Comparison of ENCODE assay signal across 9 cellular contexts in the genomic region with DNA sequence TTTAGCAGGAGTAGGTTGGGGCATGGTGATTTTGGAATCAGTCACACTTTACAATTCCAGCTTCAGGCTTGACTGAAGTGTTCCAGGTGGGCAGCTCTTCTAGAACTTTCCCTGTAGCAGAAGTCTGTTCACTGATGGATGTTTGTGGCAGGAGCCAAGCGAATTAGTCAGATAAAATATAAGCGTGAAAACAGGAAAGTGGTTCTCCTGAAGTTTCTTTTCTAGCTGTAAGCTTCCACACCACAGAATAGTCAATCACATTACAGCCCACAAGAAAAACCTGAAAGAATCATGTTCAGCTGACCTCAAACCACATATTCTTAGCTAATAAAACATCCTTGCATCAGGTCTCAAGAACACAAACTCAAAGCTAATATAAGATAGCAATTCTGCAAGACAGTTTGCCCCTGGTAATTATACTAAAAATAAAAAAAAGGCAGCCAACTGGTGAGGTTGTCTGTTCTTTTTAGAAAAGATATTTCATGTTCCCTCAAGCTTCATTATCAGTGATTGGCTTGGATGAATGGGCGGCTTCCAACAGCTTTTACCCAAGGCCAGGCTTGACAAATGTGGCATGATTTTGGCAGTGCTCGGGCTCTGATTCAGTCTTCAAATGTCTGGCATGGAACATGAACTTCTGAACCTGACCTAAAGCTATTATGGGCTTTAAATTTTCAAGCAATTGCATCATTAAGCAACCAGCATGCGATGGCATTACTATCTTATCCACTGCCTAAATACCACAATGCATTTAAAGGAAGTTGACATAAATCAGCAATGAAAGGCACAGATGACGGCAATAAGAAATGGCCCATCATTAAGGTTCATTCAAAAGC.
DNase-seq lines count a peak whose midpoint lies in the region; ATAC-seq and TF ChIP-seq lines count a peak whose summit lies in the region.
"Had no signal": no experiment of that assay in that cellular context is flagged by ENCODE, and none has a peak within 500 bp of the region (broad histone marks: within the 10 kb centered on the region; RNA-seq: fewer than 3 reads in every experiment).

No MANE protein-coding gene starts in this region.

- no peaks in the 10 kb centered on the region for H3K9me2 ChIP-seq in PC-9 (ENCODE audit: insufficient read depth)

- H3K27me3 Mint-ChIP-seq in CD8-positive, alpha-beta memory T cell: peaks cover 0 to 1% of the 10 kb centered on the region in 2 donors

- H3K9me3 ChIP-seq in mammary epithelial cell (replicated peaks; ENCODE audit: insufficient read depth, low read length): no peaks in the 10 kb centered on the region
- H3K9me3 ChIP-seq in PC-9 (ENCODE audit: insufficient read depth, low read depth): no peaks in the 10 kb centered on the region
- H3K9me3 ChIP-seq in CD8-positive, alpha-beta memory T cell (ENCODE audit: low read length): no peaks in the 10 kb centered on the region

- intact Hi-C loops in mammary epithelial cell (cut with micrococcal nuclease) (no loop called here), PC-9 (cut with micrococcal nuclease; ENCODE audit: unreplicated experiment) (no loop called here)

- H3K27ac Mint-ChIP-seq in CD8-positive, alpha-beta memory T cell: no peak overlapping the region
- H3K27ac Mint-ChIP-seq: neural progenitor cell had no signal

- H2AFZ ChIP-seq in mammary epithelial cell (ENCODE audit: low read depth, low read length) (no peak overlapping the region), PC-9 (no peak overlapping the region)
- H2AFZ ChIP-seq: neural progenitor cell had no signal

- H3K9ac ChIP-seq in mammary epithelial cell (ENCODE audit: insufficient read depth, low read length): no peak overlapping the region
- H3K9ac ChIP-seq: neural progenitor cell had no signal

- H3K27me3 ChIP-seq in mammary epithelial cell (ENCODE audit: insufficient read depth, low read length) (no peaks in the 10 kb centered on the region), PC-9 (ENCODE audit: insufficient read depth, low read depth) (no peaks in the 10 kb centered on the region)
- H3K27me3 ChIP-seq in CD8-positive, alpha-beta memory T cell (ENCODE audit: insufficient read depth, low read length, poor library complexity, severe bottlenecking): no peaks in the 10 kb centered on the region
- H3K27me3 ChIP-seq: neural progenitor cell had no signal

- BruUV-seq in mammary epithelial cell (replicated peaks; lab: Mats Ljungman, UMichigan) (no TSS peak), PC-9 (replicated peaks; lab: Mats Ljungman, UMichigan) (no TSS peak)

- H3K36me3 ChIP-seq in mammary epithelial cell (ENCODE audit: insufficient read depth, low read length) (no peaks in the 10 kb centered on the region), PC-9 (ENCODE audit: low read depth) (no peaks in the 10 kb centered on the region)
- no peaks in the 10 kb centered on the region for H3K36me3 ChIP-seq in CD8-positive, alpha-beta memory T cell (ENCODE audit: insufficient read depth, low read length)
- H3K36me3 ChIP-seq: neural progenitor cell had no signal

- peak; percentile 56 for DNase-seq in AG20443 (ENCODE audit: low spot score)
- DNase-seq in NCI-H2081 (lab: John Stamatoyannopoulos, UW): peak; percentile 88 to 96
- peak; percentile 79 for DNase-seq in mammary epithelial cell
- DNase-seq in myocyte (ENCODE audit: low read depth): peak; percentile 96
- DNase-seq in PC-9: no peak
- DNase-seq in CD8-positive, alpha-beta memory T cell: no peak
- no peak for DNase-seq in NCI-H2171 treated with DMSO at 0.1 percent for 48 hours (lab: John Stamatoyannopoulos, UW)

- H3K79me2 ChIP-seq in mammary epithelial cell (ENCODE audit: insufficient read depth, low read length): no peaks in the 10 kb centered on the region
- H3K79me2 ChIP-seq in PC-9 (ENCODE audit: low read depth): no peaks in the 10 kb centered on the region

- peaks cover 12% of the 10 kb centered on the region for H3K4me1 ChIP-seq in mammary epithelial cell (ENCODE audit: insufficient read depth, low read length)
- peaks cover 13% of the 10 kb centered on the region; the same call in 1 of the 2 replicates for H3K4me1 ChIP-seq in PC-9 (replicated peaks; ENCODE audit: insufficient read depth)
- no peaks in the 10 kb centered on the region for H3K4me1 ChIP-seq in CD8-positive, alpha-beta memory T cell (ENCODE audit: insufficient read depth, low read length)

- TF ChIP-seq CTCF in mammary epithelial cell (conservative IDR thresholded peaks at IDR 0.05 in 1 of 2, IDR thresholded peaks at IDR 0.05 in 1 of 2; ENCODE audit: extremely low read depth in 1 of 2, insufficient read depth in 1 of 2, low read depth in 1 of 2, low read length in 2 of 2) (no peak), PC-9 (conservative IDR thresholded peaks at IDR 0.05) (no peak)

- H3K36me3 Mint-ChIP-seq in CD8-positive, alpha-beta memory T cell: no peaks in the 10 kb centered on the region
- H3K36me3 Mint-ChIP-seq: neural progenitor cell had no signal

- WGBS in mammary epithelial cell (ENCODE audit: low coverage, missing lambda C conversion rate): 9% methylated on average over 6 of the region's 6 CpGs

- POLR2A ChIA-PET in PC-9 (lab: Charles Lee; ENCODE audit: unreplicated experiment): no interaction called here
- POLR2A ChIA-PET in CD8-positive, alpha-beta memory T cell (lab: Charles Lee): no interaction called here

- CTCF ChIA-PET in mammary epithelial cell (lab: Charles Lee; ENCODE audit: low non-redundant PET): interaction anchor here (0.7 kb wide), 1 partner anchor 577 kb away, joined by 4 read pairs; no protein-coding TSS in a partner anchor
- CTCF ChIA-PET in PC-9 (lab: Charles Lee): interaction anchor here (0.6 kb wide), 1 partner anchor 8 kb away, joined by 8 read pairs; no protein-coding TSS in a partner anchor
- CTCF ChIA-PET in CD8-positive, alpha-beta memory T cell (lab: Charles Lee): no interaction called here

- no peaks in the 10 kb centered on the region for H3K4me1 Mint-ChIP-seq in CD8-positive, alpha-beta memory T cell

- H3K9me3 Mint-ChIP-seq in CD8-positive, alpha-beta memory T cell: peaks cover 0 to 6% (median 3%) of the 10 kb centered on the region in 5 donors
- H3K9me3 Mint-ChIP-seq: neural progenitor cell had no signal

- no peaks in the 10 kb centered on the region for H4K20me1 ChIP-seq in mammary epithelial cell (ENCODE audit: insufficient read depth, low read length)
- H4K20me1 ChIP-seq in PC-9 (ENCODE audit: insufficient read depth): no peaks in the 10 kb centered on the region

- H3K4me3 ChIP-seq in mammary epithelial cell (replicated peaks in 1 of 3; ENCODE audit: insufficient read depth in 1 of 3, low read depth in 2 of 3, low read length in 3 of 3): no peak overlapping the region
- no peak overlapping the region for H3K4me3 ChIP-seq in PC-9
- H3K4me3 ChIP-seq in CD8-positive, alpha-beta memory T cell (ENCODE audit: low read length): no peak overlapping the region
- H3K4me3 ChIP-seq: neural progenitor cell had no signal

- no peak overlapping the region for H3K4me3 Mint-ChIP-seq in CD8-positive, alpha-beta memory T cell
- H3K4me3 Mint-ChIP-seq: neural progenitor cell had no signal

- H3K4me2 ChIP-seq in mammary epithelial cell (ENCODE audit: insufficient read depth, low read depth, low read length) (peak overlapping the region; percentile 19), PC-9 (no peak overlapping the region)
- H3K4me2 ChIP-seq: neural progenitor cell had no signal

- no peaks in the 10 kb centered on the region for H3F3A ChIP-seq in PC-9 (ENCODE audit: insufficient read depth, low read depth)

- ATAC-seq in GM18520 (IDR thresholded peaks at IDR 0.05; ENCODE audit: unreplicated experiment): no peak

- dilution Hi-C loops in mammary epithelial cell (cut with HindIII; ENCODE audit: low sequenced_read_pairs): loop anchor here (25.0 kb wide), 1 partner anchor 268 kb away; no protein-coding TSS in a partner anchor

- in situ Hi-C loops in mammary epithelial cell (cut with MboI; ENCODE audit: low sequenced_read_pairs in 2 of 2): loop anchor here in 1 of 2 donors (25.0 kb wide), 1 partner anchor 443 kb away; a partner anchor contains a TSS

- no peak overlapping the region for H3K27ac ChIP-seq in mammary epithelial cell (ENCODE audit: insufficient read depth, low read depth, low read length)
- H3K27ac ChIP-seq in PC-9: no peak overlapping the region
- no peak overlapping the region for H3K27ac ChIP-seq in CD8-positive, alpha-beta memory T cell (ENCODE audit: low read depth, low read length)
- H3K27ac ChIP-seq: neural progenitor cell had no signal

Comparison
In these comparisons a context has a peak if more than half of its experiments do, and no peak if none do; other contexts are left out.
1. DNase-seq: peak in AG20443 (single experiment), NCI-H2081 (2 of 2), mammary epithelial cell (single experiment) and myocyte (single experiment); none in PC-9 (0 of 2), CD8-positive, alpha-beta memory T cell (0 of 5) and NCI-H2171 treated with DMSO at 0.1 percent for 48 hours (single experiment).